ENCODE assay signal across 14 cellular contexts in the genomic region with DNA sequence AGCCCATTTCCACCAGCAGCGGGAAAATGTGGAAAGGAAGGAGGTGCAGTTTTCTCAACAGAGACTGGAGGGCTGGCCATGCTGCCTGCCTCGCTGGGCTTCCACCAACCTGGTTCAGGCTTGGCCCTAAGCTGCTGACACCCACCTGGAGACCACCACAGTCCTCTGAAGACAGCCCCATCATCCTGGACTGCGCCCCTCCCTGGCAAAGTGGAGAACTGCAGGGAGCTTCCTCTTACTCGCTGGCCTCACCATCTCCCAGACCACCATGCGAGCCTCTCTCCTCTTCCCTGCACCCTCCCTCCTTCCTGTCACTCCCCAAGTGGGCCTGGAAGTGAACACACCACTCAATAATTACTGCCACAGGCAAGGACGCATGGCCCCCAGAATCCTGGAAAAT.
DNase-seq lines count a peak whose midpoint lies in the region; ATAC-seq, FAIRE-seq and TF ChIP-seq lines count a peak whose summit lies in the region.
"Had no signal": no experiment of that assay in that cellular context is flagged by ENCODE, and none has a peak within 500 bp of the region (broad histone marks: within the 10 kb centered on the region; RNA-seq: fewer than 3 reads in every experiment).

No MANE protein-coding gene starts in this region.

- H3K36me3 ChIP-seq in DOHH2 (ENCODE audit: control insufficient read depth, low read length) (no peaks in the 10 kb centered on the region), psoas muscle (ENCODE audit: insufficient read depth in 1 of 2, low read depth in 1 of 2) (no peaks in the 10 kb centered on the region), kidney (ENCODE audit: control insufficient read depth in 1 of 2, insufficient read depth in 2 of 2, low read length in 2 of 2) (no peaks in the 10 kb centered on the region)

- peaks cover 34% of the 10 kb centered on the region for H3K4me1 Mint-ChIP-seq in dendritic cell treated with granulocyte-macrophage colony-stimulating factor and Interleukin-4, amounts not matched to agents 40 ng/mL and 50 ng/mL, for 4 days (ENCODE audit: low read depth)
- H3K4me1 Mint-ChIP-seq: activated T-helper 17 cell treated with anti-CD3 and anti-CD28 coated beads, Interleukin-2, amount 50 U/mL, for 72 hours had no signal

- no peak overlapping the region for H3K27ac ChIP-seq in DOHH2 (ENCODE audit: low read depth, low read length)
- peak overlapping the region; percentile 57 for H3K27ac ChIP-seq in psoas muscle
- no peak overlapping the region for H3K27ac ChIP-seq in kidney (ENCODE audit: low read depth in 2 of 2, low read length in 2 of 2)
- H3K27ac ChIP-seq: GM23248 had no signal

- H3K27me3 ChIP-seq in DOHH2 (ENCODE audit: control insufficient read depth, low read length), result peaks cover 32% of the 10 kb centered on the region
- no peaks in the 10 kb centered on the region for H3K27me3 ChIP-seq in psoas muscle (ENCODE audit: insufficient read depth in 3 of 3, low read length in 2 of 3)

- no peaks in the 10 kb centered on the region for H3K9me2 ChIP-seq in DOHH2 (replicated peaks; ENCODE audit: control insufficient read depth, low read length)

- ATAC-seq in psoas muscle, result no peak
- ATAC-seq: activated T-helper 17 cell treated with anti-CD3 and anti-CD28 coated beads, Interleukin-2, amount 50 U/mL, for 72 hours had no signal

- TF ChIP-seq CTCF in DOHH2 (IDR thresholded peaks at IDR 0.05; ENCODE audit: low read depth, low read length, poor library complexity, severe bottlenecking), result peak; percentile 50
- TF ChIP-seq CTCF in NB4 (IDR thresholded peaks at IDR 0.05; ENCODE audit: low read depth, low read length), result peak; percentile 41
- no peak for TF ChIP-seq CTCF in psoas muscle (IDR thresholded peaks at IDR 0.05)
- no peak for TF ChIP-seq CTCF in kidney (IDR thresholded peaks at IDR 0.05; ENCODE audit: borderline replicate concordance, extremely low read depth, insufficient read depth)

- no peaks in the 10 kb centered on the region for H3K79me2 ChIP-seq in DOHH2 (ENCODE audit: control insufficient read depth, low read length)

- H3K9me3 ChIP-seq in DOHH2 (ENCODE audit: control insufficient read depth, insufficient read depth, low read length) (no peaks in the 10 kb centered on the region), psoas muscle (no peaks in the 10 kb centered on the region), kidney (ENCODE audit: control insufficient read depth in 1 of 2, low read length in 2 of 2) (no peaks in the 10 kb centered on the region)

- no peak overlapping the region for H3K4me3 Mint-ChIP-seq in dendritic cell treated with granulocyte-macrophage colony-stimulating factor and Interleukin-4, amounts not matched to agents 40 ng/mL and 50 ng/mL, for 4 days
- H3K4me3 Mint-ChIP-seq: activated T-helper 17 cell treated with anti-CD3 and anti-CD28 coated beads, Interleukin-2, amount 50 U/mL, for 72 hours had no signal

- peaks cover 41% of the 10 kb centered on the region for H3K27me3 Mint-ChIP-seq in dendritic cell treated with granulocyte-macrophage colony-stimulating factor and Interleukin-4, amounts not matched to agents 40 ng/mL and 50 ng/mL, for 4 days
- H3K27me3 Mint-ChIP-seq: activated T-helper 17 cell treated with anti-CD3 and anti-CD28 coated beads, Interleukin-2, amount 50 U/mL, for 72 hours had no signal

- no peak overlapping the region for H3K9ac ChIP-seq in kidney (ENCODE audit: low read length in 2 of 2)
- H3K9ac ChIP-seq: GM23248 had no signal

- intact Hi-C loops in dendritic cell treated with granulocyte-macrophage colony-stimulating factor and Interleukin-4, amounts not matched to agents 40 ng/mL and 50 ng/mL, for 4 days (cut with micrococcal nuclease), result loop anchor here (10.0 kb wide), 1 partner anchor 55 kb away; no protein-coding TSS in a partner anchor
- intact Hi-C loops in psoas muscle (cut with DNase I) (no loop called here), kidney (cut with DNase I) (no loop called here)

- H3K4me1 ChIP-seq in DOHH2 (ENCODE audit: control insufficient read depth, low read length), result no peaks in the 10 kb centered on the region
- peaks cover 57% of the 10 kb centered on the region for H3K4me1 ChIP-seq in psoas muscle
- peaks cover 2 to 8% of the 10 kb centered on the region in 2 donors for H3K4me1 ChIP-seq in kidney (ENCODE audit: control insufficient read depth in 1 of 2, insufficient read depth in 1 of 2, low read depth in 1 of 2, low read length in 2 of 2)

- H3K27ac Mint-ChIP-seq in dendritic cell treated with granulocyte-macrophage colony-stimulating factor and Interleukin-4, amounts not matched to agents 40 ng/mL and 50 ng/mL, for 4 days, result peak overlapping the region; percentile 62
- H3K27ac Mint-ChIP-seq: activated T-helper 17 cell treated with anti-CD3 and anti-CD28 coated beads, Interleukin-2, amount 50 U/mL, for 72 hours had no signal

- no peak for TF ChIP-seq POLR2A in NB4 (IDR thresholded peaks at IDR 0.05; ENCODE audit: extremely low read depth, insufficient read length)

- H3K4me3 ChIP-seq in DOHH2 (ENCODE audit: low read length) (no peak overlapping the region), NB4 (ENCODE audit: low read depth, low read length) (no peak overlapping the region), psoas muscle (no peak overlapping the region), kidney (ENCODE audit: low read length in 2 of 2) (no peak overlapping the region)
- H3K4me3 ChIP-seq: GM23248 had no signal

- no peaks in the 10 kb centered on the region for H3K9me3 Mint-ChIP-seq in dendritic cell treated with granulocyte-macrophage colony-stimulating factor and Interleukin-4, amounts not matched to agents 40 ng/mL and 50 ng/mL, for 4 days
- H3K9me3 Mint-ChIP-seq: activated T-helper 17 cell treated with anti-CD3 and anti-CD28 coated beads, Interleukin-2, amount 50 U/mL, for 72 hours had no signal

- DNase-seq in NB4 (ENCODE audit: low read depth), result no peak
- DNase-seq in psoas muscle, result no peak
- DNase-seq in NCI-H1105 treated with DMSO at 0.1 percent for 48 hours (lab: John Stamatoyannopoulos, UW), result no peak
- DNase-seq in kidney, result no peak
- DNase-seq in SK-N-DZ (ENCODE audit: low spot score), result no peak
- DNase-seq in pons (ENCODE audit: low spot score), result no peak
- DNase-seq: Calu3, GM23248, left cardiac atrium, NCI-H226 had no signal

- WGBS in psoas muscle, 3 donors, result 91 to 97% (median 95%) methylated on average over 6 of the region's 6 CpGs

- no peaks in the 10 kb centered on the region for H4K20me1 ChIP-seq in DOHH2 (ENCODE audit: control insufficient read depth, insufficient read depth, low read depth, low read length)

- no peak for FAIRE-seq in kidney (lab: Jason Lieb, UNC)
- FAIRE-seq: colon had no signal

- H3F3A ChIP-seq in DOHH2 (ENCODE audit: control insufficient read depth, insufficient read depth), result no peaks in the 10 kb centered on the region

- no peaks in the 10 kb centered on the region for H3K36me3 Mint-ChIP-seq in dendritic cell treated with granulocyte-macrophage colony-stimulating factor and Interleukin-4, amounts not matched to agents 40 ng/mL and 50 ng/mL, for 4 days (ENCODE audit: low read depth)

- H3K4me2 ChIP-seq in DOHH2 (ENCODE audit: low read length), result no peak overlapping the region

Comparison
In these comparisons a context has a peak if more than half of its experiments do, and no peak if none do; other contexts are left out.
1. CTCF ChIP-seq: peak in DOHH2 (single experiment) and NB4 (single experiment); none in psoas muscle (single experiment) and kidney (single experiment).